Comparison of ENCODE assay signal across 28 cellular contexts in genomic region chr7:148999166-148999565, GRCh38.
"Had no signal": no experiment of that assay in that cellular context is flagged by ENCODE, and none has a peak within 500 bp of the region (broad histone marks: within the 10 kb centered on the region; RNA-seq: fewer than 3 reads in every experiment).

No MANE protein-coding gene starts in this region.

- H3K4me2 ChIP-seq: neural progenitor cell had no signal

- H3K27ac Mint-ChIP-seq: naive thymus-derived CD8-positive, alpha-beta T cell; nephron; neural progenitor cell; progenitor cell of endocrine pancreas; stimulated activated memory B cell treated with anti-CD40 and anti-IgM and Interleukin-4, amounts not matched to agents 10 μg/mL and 1 μg/mL and 100 μg/mL, for 72 hours; stimulated activated naive CD8-positive, alpha-beta T cell treated with anti-CD3 and anti-CD28 coated beads, Interleukin-15, amount 100 ng/mL, for 72 hours had no signal

- H3K4me1 ChIP-seq: neural progenitor cell, pancreas, psoas muscle, right lobe of liver, sigmoid colon, thyroid gland, tibial nerve, upper lobe of left lung, vagina had no signal

- H2AFZ ChIP-seq: neural progenitor cell had no signal

- H3K9ac ChIP-seq: neural progenitor cell had no signal

- H3K9me3 Mint-ChIP-seq: naive B cell; naive thymus-derived CD8-positive, alpha-beta T cell; nephron; neural progenitor cell; stimulated activated memory B cell treated with anti-CD40 and anti-IgM and Interleukin-4, amounts not matched to agents 10 μg/mL and 1 μg/mL and 100 μg/mL, for 72 hours; stimulated activated naive CD8-positive, alpha-beta T cell treated with anti-CD3 and anti-CD28 coated beads, Interleukin-15, amount 100 ng/mL, for 72 hours had no signal

- ATAC-seq: naive thymus-derived CD8-positive, alpha-beta T cell; pancreas; psoas muscle; right cardiac atrium; right lobe of liver; stimulated activated memory B cell treated with anti-CD40 and anti-IgM and Interleukin-4, amounts not matched to agents 10 μg/mL and 1 μg/mL and 100 μg/mL, for 72 hours; stimulated activated naive CD8-positive, alpha-beta T cell treated with anti-CD3 and anti-CD28 coated beads, Interleukin-15, amount 100 ng/mL, for 72 hours; stimulated activated naive CD8-positive, alpha-beta T cell treated with anti-CD3 and anti-CD28 coated beads, Interleukin-15, Interleukin-2, amounts not matched to agents 100 U/mL and 50 U/mL, for 24 hours had no signal

- H3K27me3 ChIP-seq: neural progenitor cell, pancreas, right lobe of liver, sigmoid colon, thyroid gland, tibial nerve, upper lobe of left lung, vagina had no signal

- H3K36me3 ChIP-seq: neural progenitor cell had no signal

- H3K4me3 ChIP-seq: neural progenitor cell, pancreas, psoas muscle, right lobe of liver, sigmoid colon, thoracic aorta, thyroid gland, tibial nerve, upper lobe of left lung, vagina had no signal

- FAIRE-seq: pancreas, small intestine, urothelium cell line had no signal

- H3K4me3 Mint-ChIP-seq: naive B cell; naive thymus-derived CD8-positive, alpha-beta T cell; nephron; neural progenitor cell; stimulated activated memory B cell treated with anti-CD40 and anti-IgM and Interleukin-4, amounts not matched to agents 10 μg/mL and 1 μg/mL and 100 μg/mL, for 72 hours; stimulated activated naive CD8-positive, alpha-beta T cell treated with anti-CD3 and anti-CD28 coated beads, Interleukin-15, amount 100 ng/mL, for 72 hours had no signal

- DNase-seq: naive B cell; naive thymus-derived CD8-positive, alpha-beta T cell; occipital lobe; pancreas; psoas muscle; right cardiac atrium; right lobe of liver; sigmoid colon; small intestine; stimulated activated CD4-positive, alpha-beta T cell treated with anti-CD3 and anti-CD28 coated beads, Interleukin-15, amount 100 ng/mL, for 24 hours; stimulated activated CD4-positive, alpha-beta T cell treated with anti-CD3 and anti-CD28 coated beads, Interleukin-2, amount 100 ng/mL, for 24 hours; stimulated activated CD4-positive, alpha-beta T cell treated with anti-CD3 and anti-CD28 coated beads, Interleukin-2, amount 100 ng/mL, for 48 hours; stimulated activated CD4-positive, alpha-beta T cell treated with anti-CD3 and anti-CD28 coated beads, Interleukin-4, amount 100 ng/mL, for 24 hours; stimulated activated naive CD4-positive, alpha-beta T cell; stimulated activated naive CD8-positive, alpha-beta T cell treated with anti-CD3 and anti-CD28 coated beads, Interleukin-15, amount 100 ng/mL, for 72 hours; stimulated activated naive CD8-positive, alpha-beta T cell treated with anti-CD3 and anti-CD28 coated beads, Interleukin-15, Interleukin-2, amounts not matched to agents 100 U/mL and 50 U/mL, for 24 hours; substantia nigra; thyroid gland; trophoblast cell; upper lobe of left lung had no signal

- H3K27me3 Mint-ChIP-seq: naive B cell; naive thymus-derived CD8-positive, alpha-beta T cell; progenitor cell of endocrine pancreas; stimulated activated memory B cell treated with anti-CD40 and anti-IgM and Interleukin-4, amounts not matched to agents 10 μg/mL and 1 μg/mL and 100 μg/mL, for 72 hours; stimulated activated naive CD8-positive, alpha-beta T cell treated with anti-CD3 and anti-CD28 coated beads, Interleukin-15, amount 100 ng/mL, for 72 hours had no signal

- H3K9me3 ChIP-seq: pancreas, psoas muscle, right lobe of liver, sigmoid colon, thoracic aorta, thyroid gland, tibial nerve, upper lobe of left lung, vagina had no signal

- H3K27ac ChIP-seq: neural progenitor cell, pancreas, psoas muscle, right lobe of liver, sigmoid colon, thoracic aorta, thyroid gland, tibial nerve, upper lobe of left lung, vagina had no signal

- H3K4me1 Mint-ChIP-seq: nephron; neural progenitor cell; stimulated activated memory B cell treated with anti-CD40 and anti-IgM and Interleukin-4, amounts not matched to agents 10 μg/mL and 1 μg/mL and 100 μg/mL, for 72 hours; stimulated activated naive CD8-positive, alpha-beta T cell treated with anti-CD3 and anti-CD28 coated beads, Interleukin-15, amount 100 ng/mL, for 72 hours had no signal
